ENCODE assay signal across 9 cellular contexts in genomic region chr1:3320246-3321152, GRCh38.
DNase-seq lines count a peak whose midpoint lies in the region; ATAC-seq, FAIRE-seq and TF ChIP-seq lines count a peak whose summit lies in the region.
"Had no signal": no experiment of that assay in that cellular context is flagged by ENCODE, and none has a peak within 500 bp of the region (broad histone marks: within the 10 kb centered on the region; RNA-seq: fewer than 3 reads in every experiment).

No MANE protein-coding gene starts in this region.

- WGBS in HepG2 (ENCODE audit: low lambda C conversion rate) = 2% methylated on average over 14 of the region's 18 CpGs

- RAD21 ChIA-PET in HCT116 (lab: Charles Lee; ENCODE audit: low non-redundant PET in 1 of 2, low total read pairs in 2 of 2, uncharacterized antibody in 2 of 2, unreplicated experiment in 2 of 2) = interaction anchor here in 1 of 2 experiments (0.8 kb wide), 1 partner anchor 308 kb away, joined by 3 read pairs; no protein-coding TSS in a partner anchor

- no peak for TF ChIP-seq RAD21 in HCT116 (IDR thresholded peaks at IDR 0.05; ENCODE audit: low read depth)
- TF ChIP-seq RAD21 in HepG2 (CRISPR knock-in tag; IDR thresholded peaks at IDR 0.05) = peak; percentile 44

- H4K20me1 ChIP-seq in BLaER1 (peaks cover 16% of the 10 kb centered on the region; the same call in 1 of the 2 replicates), HCT116 (ENCODE audit: insufficient read depth) (no peaks in the 10 kb centered on the region), HepG2 (ENCODE audit: insufficient read depth, low read length) (no peaks in the 10 kb centered on the region)

- intact Hi-C loops in HCT116 (cut with micrococcal nuclease) (loop anchor here (1.0 to 10.0 kb wide), 2 partner anchors 246 to 308 kb away; no protein-coding TSS in a partner anchor), HepG2 (cut with micrococcal nuclease; ENCODE audit: unreplicated experiment) (loop anchor here (1.0 to 2.0 kb wide), 3 partner anchors 27 to 254 kb away; no protein-coding TSS in a partner anchor)

- POLR2A ChIA-PET in HCT116 (lab: Charles Lee) = no interaction called here
- POLR2A ChIA-PET in RWPE1 (lab: Yijun Ruan, JAX; ENCODE audit: low non-redundant PET) = no interaction called here
- POLR2A ChIA-PET in HepG2 (lab: Yijun Ruan, JAX) = interaction anchor here (0.9 to 2.9 kb wide), 22 partner anchors 8 to 253 kb away, joined by 3 to 54 read pairs (median 4); no protein-coding TSS in a partner anchor

- peak; percentile 68 for ATAC-seq in HCT116
- peak; percentile 88 for ATAC-seq in HepG2
- no peak for ATAC-seq in GM18511 (IDR thresholded peaks at IDR 0.05; ENCODE audit: unreplicated experiment)
- ATAC-seq in GM18502 (IDR thresholded peaks at IDR 0.05; ENCODE audit: poor library complexity, unreplicated experiment) = no peak

- in situ Hi-C loops in HepG2 (cut with HindIII; ENCODE audit: extremely low pct_ligation_motif_present, low pct_unique_long_range_greater_than_20kb) = no loop called here

- TF ChIP-seq EP300 in HepG2 (IDR thresholded peaks at IDR 0.05; ENCODE audit: low read depth in 2 of 2, low read length in 2 of 2) (peak; percentile 95 to 97), HepG2 (CRISPR knock-in tag; IDR thresholded peaks at IDR 0.05; ENCODE audit: borderline replicate concordance) (peak; percentile 93)

- H3K9me2 ChIP-seq in HCT116 (ENCODE audit: insufficient read depth) = no peaks in the 10 kb centered on the region

- no peaks in the 10 kb centered on the region for H3K79me2 ChIP-seq in HCT116 (ENCODE audit: insufficient read depth, low read length)
- peaks cover 15% of the 10 kb centered on the region for H3K79me2 ChIP-seq in HepG2 (ENCODE audit: insufficient read depth, low read length)

- TF ChIP-seq CTCF in HCT116 (IDR thresholded peaks at IDR 0.05 in 2 of 3, conservative IDR thresholded peaks at IDR 0.05 in 1 of 3; ENCODE audit: borderline replicate concordance in 1 of 3, insufficient read depth in 1 of 3, low read depth in 2 of 3, low read length in 2 of 3) = no peak
- TF ChIP-seq CTCF in RWPE1 (conservative IDR thresholded peaks at IDR 0.05; ENCODE audit: low read depth) = peak; percentile 8; the same call in 1 of the 2 replicates
- TF ChIP-seq CTCF in HepG2 (CRISPR knock-in tag; IDR thresholded peaks at IDR 0.05) = no peak; the same call in 1 of the 2 replicates

- no peak overlapping the region for H3K27ac ChIP-seq in BLaER1
- peak overlapping the region; percentile 8; the same call in 1 of the 2 replicates for H3K27ac ChIP-seq in HCT116 (ENCODE audit: low read depth, low read length)
- no peak overlapping the region for H3K27ac ChIP-seq in RWPE1
- H3K27ac ChIP-seq in HepG2 (ENCODE audit: extremely low read length, insufficient read depth, low read length) = peak overlapping the region; percentile 81

- H3K27me3 ChIP-seq in BLaER1 = peaks cover 30% of the 10 kb centered on the region
- no peaks in the 10 kb centered on the region for H3K27me3 ChIP-seq in HCT116 (ENCODE audit: insufficient read depth, low read length)
- no peaks in the 10 kb centered on the region; a peak in 1 of 5 replicates for H3K27me3 ChIP-seq in HepG2 (ENCODE audit: control insufficient read depth in 1 of 2, insufficient read depth in 2 of 2, low read length in 2 of 2)

- H2AFZ ChIP-seq in HCT116 (ENCODE audit: low read depth, low read length, poor library complexity, severe bottlenecking) (no peak overlapping the region), HepG2 (ENCODE audit: low read length) (no peak overlapping the region)

- H3K4me1 ChIP-seq in BLaER1 (peaks cover 34% of the 10 kb centered on the region), HCT116 (ENCODE audit: control insufficient read depth in 1 of 2, insufficient read depth in 2 of 2, low read length in 2 of 2) (peaks cover 22 to 38% of the 10 kb centered on the region in 2 experiments), HepG2 (ENCODE audit: insufficient read depth, low read length) (peaks cover 86% of the 10 kb centered on the region)

- CTCF ChIA-PET in HCT116 (lab: Charles Lee) = interaction anchor here (0.9 to 2.2 kb wide), 2 partner anchors 90 to 308 kb away, joined by 3 to 8 read pairs; no protein-coding TSS in a partner anchor
- CTCF ChIA-PET in RWPE1 (lab: Yijun Ruan, JAX) = interaction anchor here (0.5 to 0.6 kb wide), 2 partner anchors 11 to 42 kb away, joined by 3 to 4 read pairs; no protein-coding TSS in a partner anchor
- CTCF ChIA-PET in HepG2 (lab: Yijun Ruan, JAX; ENCODE audit: low intra/inter-chr PET ratio, low total read pairs) = interaction anchor here (1.4 to 1.7 kb wide), 3 partner anchors 29 to 254 kb away, joined by 4 to 8 read pairs (median 6); no protein-coding TSS in a partner anchor

- no TSS peak for BruUV-seq in HCT116 (replicated peaks; lab: Mats Ljungman, UMichigan)
- BruUV-seq in HepG2 (replicated peaks; lab: Mats Ljungman, UMichigan) = no TSS peak

- H3K36me3 ChIP-seq in BLaER1 (no peaks in the 10 kb centered on the region), HCT116 (ENCODE audit: control insufficient read depth in 1 of 2, insufficient read depth in 2 of 2, low read length in 2 of 2) (no peaks in the 10 kb centered on the region), HepG2 (replicated peaks in 1 of 2; ENCODE audit: control insufficient read depth in 1 of 2, insufficient read depth in 2 of 2, low read length in 2 of 2) (no peaks in the 10 kb centered on the region; a peak in 1 of 5 replicates)

- peaks cover 21% of the 10 kb centered on the region for H3K9me3 ChIP-seq in BLaER1
- no peaks in the 10 kb centered on the region for H3K9me3 ChIP-seq in HCT116 (ENCODE audit: control insufficient read depth in 1 of 2, insufficient read depth in 1 of 2, low read depth in 1 of 2, low read length in 2 of 2)
- no peaks in the 10 kb centered on the region for H3K9me3 ChIP-seq in HepG2 (ENCODE audit: low read length)

- TF ChIP-seq POLR2A in HCT116 (IDR thresholded peaks at IDR 0.05; ENCODE audit: borderline replicate concordance, extremely low read depth, insufficient read depth, insufficient read length) (no peak), HepG2 (IDR thresholded peaks at IDR 0.05; ENCODE audit: insufficient read depth in 1 of 2, low read depth in 2 of 2, low read length in 2 of 2) (peak in 1 of 2 experiments; percentile 88; a peak in 2 of 4 replicates)

- H3K9ac ChIP-seq in BLaER1 (no peak overlapping the region), HCT116 (ENCODE audit: low read length) (peak overlapping the region; percentile 27), HepG2 (ENCODE audit: insufficient read depth, low read depth, low read length) (peak overlapping the region; percentile 83)

- FAIRE-seq in HepG2 (lab: Jason Lieb, UNC) (peak; percentile 100), HTR-8/SVneo (lab: Jason Lieb, UNC) (no peak)
- FAIRE-seq: endometrium had no signal

- peak; percentile 34 for DNase-seq in HCT116 (ENCODE audit: low read depth, low spot score)
- DNase-seq in RWPE1 (ENCODE audit: low spot score) = no peak
- DNase-seq in HepG2 (ENCODE audit: low spot score) = peak; percentile 99
- no peak for DNase-seq in HTR-8/SVneo (ENCODE audit: insufficient read length, low spot score)
- no peak for DNase-seq in NCI-H524 treated with DMSO at 0.1 percent for 48 hours (lab: John Stamatoyannopoulos, UW)

- H3K4me2 ChIP-seq in BLaER1 = peak overlapping the region; percentile 67
- peak overlapping the region; percentile 56 for H3K4me2 ChIP-seq in HCT116 (ENCODE audit: low read length)
- H3K4me2 ChIP-seq in HepG2 (ENCODE audit: low read depth, low read length) = peak overlapping the region; percentile 95

- H3K4me3 ChIP-seq in BLaER1 = no peak overlapping the region
- H3K4me3 ChIP-seq in HCT116 (replicated peaks in 1 of 2; ENCODE audit: low read depth in 1 of 2, low read length in 2 of 2) = peak overlapping the region in 1 of 2 experiments; percentile 21; a peak in 2 of 4 replicates
- H3K4me3 ChIP-seq in HepG2 (replicated peaks in 1 of 3; ENCODE audit: insufficient read depth in 1 of 3, low read depth in 2 of 3, low read length in 3 of 3) = peak overlapping the region; percentile 55 to 74 (median 58)

TF ChIP-seq in HCT116, 20 proteins besides CTCF, POLR2A, EP300 and RAD21:
- peak; percentile 73 for TF ChIP-seq JUND (IDR thresholded peaks at IDR 0.05)
- peak; percentile 96 for TF ChIP-seq TCF7L2 (IDR thresholded peaks at IDR 0.05; ENCODE audit: borderline replicate concordance, extremely low read depth, insufficient read depth, insufficient read length)
- no peak for TF ChIP-seq SP1 (IDR thresholded peaks at IDR 0.05; ENCODE audit: low read depth)
- TF ChIP-seq, protein P1, sequence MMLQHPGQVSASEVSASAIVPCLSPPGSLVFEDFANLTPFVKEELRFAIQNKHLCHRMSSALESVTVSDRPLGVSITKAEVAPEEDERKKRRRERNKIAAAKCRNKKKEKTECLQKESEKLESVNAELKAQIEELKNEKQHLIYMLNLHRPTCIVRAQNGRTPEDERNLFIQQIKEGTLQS (IDR thresholded peaks at IDR 0.05) = no peak
- peak; percentile 21; the same call in 1 of the 2 replicates for TF ChIP-seq POLR2AphosphoS5 (IDR thresholded peaks at IDR 0.05; ENCODE audit: low read depth, low read length)
- peak; percentile 76 for TF ChIP-seq FOSL1 (IDR thresholded peaks at IDR 0.05; ENCODE audit: low read depth)
TF ChIP-seq in HCT116: peak in this region for 4.

TF ChIP-seq in HepG2, 621 proteins besides CTCF, POLR2A, EP300 and RAD21 (continues in another document):
- TF ChIP-seq ZNF281 (CRISPR knock-in tag; IDR thresholded peaks at IDR 0.05; ENCODE audit: borderline replicate concordance) (peak; percentile 90; the same call in 1 of the 2 replicates), PHF8 (CRISPR knock-in tag; IDR thresholded peaks at IDR 0.05) (peak; percentile 71)

Comparison
In these comparisons a context has a peak if more than half of its experiments do, and no peak if none do; other contexts are left out.
1. H3K27ac ChIP-seq: peak in HCT116 (single experiment) and HepG2 (single experiment); none in BLaER1 (single experiment) and RWPE1 (single experiment).
2. ATAC-seq: peak in HCT116 (single experiment) and HepG2 (single experiment); none in GM18511 (single experiment) and GM18502 (single experiment).
3. DNase-seq: peak in HCT116 (single experiment) and HepG2 (single experiment); none in RWPE1 (single experiment), HTR-8/SVneo (single experiment) and NCI-H524 treated with DMSO at 0.1 percent for 48 hours (single experiment).
4. Peak in every context shown above with its lines, with median percentiles within 50 percentile points of each other: H3K4me2 ChIP-seq.